In genomic region chr11:19890308-19890707, GRCh38 we compare ENCODE assay signal across 13 cellular contexts.
DNase-seq lines count a peak whose midpoint lies in the region; ATAC-seq, FAIRE-seq and TF ChIP-seq lines count a peak whose summit lies in the region.
"Had no signal": no experiment of that assay in that cellular context is flagged by ENCODE, and none has a peak within 500 bp of the region (broad histone marks: within the 10 kb centered on the region; RNA-seq: fewer than 3 reads in every experiment).

No MANE protein-coding gene starts in this region.

- H3K36me3 Mint-ChIP-seq in activated CD8-positive, alpha-beta T cell treated with anti-CD3 and anti-CD28 coated beads for 36 hours (ENCODE audit: low read depth): no peaks in the 10 kb centered on the region

- TF ChIP-seq CTCF in AG10803 (conservative IDR thresholded peaks at IDR 0.05; ENCODE audit: low read length): no peak
- no peak for TF ChIP-seq CTCF in endothelial cell of umbilical vein (IDR thresholded peaks at IDR 0.05; ENCODE audit: extremely low read depth in 1 of 2, insufficient read depth in 1 of 2, low read depth in 1 of 2, low read length in 2 of 2)
- no peak for TF ChIP-seq CTCF in activated CD8-positive, alpha-beta T cell treated with anti-CD3 and anti-CD28 coated beads for 36 hours (IDR thresholded peaks at IDR 0.05)

- no peaks in the 10 kb centered on the region for H3K27me3 ChIP-seq in endothelial cell of umbilical vein (ENCODE audit: control insufficient read depth in 2 of 2, insufficient read depth in 2 of 2, low read length in 2 of 2)
- H3K27me3 ChIP-seq: esophagus squamous epithelium had no signal

- no peak overlapping the region for H3K9ac ChIP-seq in endothelial cell of umbilical vein (replicated peaks; ENCODE audit: extremely low read depth, insufficient read depth, low read length)

- peaks cover 3% of the 10 kb centered on the region for H3K79me2 ChIP-seq in endothelial cell of umbilical vein (ENCODE audit: control insufficient read depth, insufficient read depth, low read length)

- peak; percentile 18 for FAIRE-seq in endothelial cell of umbilical vein (lab: Jason Lieb, UNC)
- FAIRE-seq: GM18507 had no signal

- H3K4me1 Mint-ChIP-seq in stimulated activated naive CD8-positive, alpha-beta T cell treated with anti-CD3 and anti-CD28 coated beads, Interleukin-15, amount 100 ng/mL, for 72 hours: no peaks in the 10 kb centered on the region
- no peaks in the 10 kb centered on the region for H3K4me1 Mint-ChIP-seq in activated CD8-positive, alpha-beta T cell treated with anti-CD3 and anti-CD28 coated beads for 36 hours (ENCODE audit: low read depth)

- H3K9me3 Mint-ChIP-seq in stimulated activated naive CD8-positive, alpha-beta T cell treated with anti-CD3 and anti-CD28 coated beads, Interleukin-15, amount 100 ng/mL, for 72 hours: no peaks in the 10 kb centered on the region
- no peaks in the 10 kb centered on the region for H3K9me3 Mint-ChIP-seq in activated CD8-positive, alpha-beta T cell treated with anti-CD3 and anti-CD28 coated beads for 36 hours

- CTCF ChIA-PET in endothelial cell of umbilical vein (lab: Charles Lee): interaction anchor here (0.6 to 1.6 kb wide), 4 partner anchors 11 to 490 kb away, joined by 3 to 8 read pairs (median 3); no protein-coding TSS in a partner anchor
- CTCF ChIA-PET in activated CD8-positive, alpha-beta T cell treated with anti-CD3 and anti-CD28 coated beads for 36 hours (lab: Charles Lee): no interaction called here

- H3K4me3 Mint-ChIP-seq in stimulated activated naive CD8-positive, alpha-beta T cell treated with anti-CD3 and anti-CD28 coated beads, Interleukin-15, amount 100 ng/mL, for 72 hours: no peak overlapping the region
- no peak overlapping the region for H3K4me3 Mint-ChIP-seq in activated CD8-positive, alpha-beta T cell treated with anti-CD3 and anti-CD28 coated beads for 36 hours
- H3K4me3 Mint-ChIP-seq: WTC11 had no signal

- no peak overlapping the region for H3K27ac ChIP-seq in endothelial cell of umbilical vein (ENCODE audit: insufficient read depth, low read depth, low read length)
- H3K27ac ChIP-seq: esophagus squamous epithelium had no signal

- peaks cover 3 to 5% of the 10 kb centered on the region in 2 experiments for H3K36me3 ChIP-seq in endothelial cell of umbilical vein (ENCODE audit: control insufficient read depth in 2 of 2, extremely low read depth in 1 of 2, insufficient read depth in 2 of 2, low read length in 2 of 2)
- H3K36me3 ChIP-seq: esophagus squamous epithelium had no signal

- no peak overlapping the region for H3K4me3 ChIP-seq in AG10803 (ENCODE audit: low read length)
- no peak overlapping the region for H3K4me3 ChIP-seq in endothelial cell of umbilical vein (replicated peaks in 1 of 3; ENCODE audit: insufficient read depth in 1 of 3, low read depth in 1 of 3, low read length in 3 of 3)
- H3K4me3 ChIP-seq: esophagus squamous epithelium had no signal

- TF ChIP-seq POLR2A in endothelial cell of umbilical vein (IDR thresholded peaks at IDR 0.05; ENCODE audit: low read depth, low read length): no peak

- no peak for ATAC-seq in stimulated activated naive CD8-positive, alpha-beta T cell treated with anti-CD3 and anti-CD28 coated beads, Interleukin-15, amount 100 ng/mL, for 72 hours
- ATAC-seq in activated CD8-positive, alpha-beta T cell treated with anti-CD3 and anti-CD28 coated beads for 36 hours: no peak
- no peak for ATAC-seq in GM19467 (IDR thresholded peaks at IDR 0.05; ENCODE audit: unreplicated experiment)
- ATAC-seq: WTC11 had no signal

- no peaks in the 10 kb centered on the region for H3K9me3 ChIP-seq in endothelial cell of umbilical vein (replicated peaks; ENCODE audit: control insufficient read depth, insufficient read depth, low read length)
- H3K9me3 ChIP-seq: esophagus squamous epithelium had no signal

- no peak overlapping the region for H3K4me2 ChIP-seq in endothelial cell of umbilical vein (ENCODE audit: insufficient read depth, low read length)

- H4K20me1 ChIP-seq in endothelial cell of umbilical vein (replicated peaks; ENCODE audit: control insufficient read depth, extremely low read depth, insufficient read depth, low read length): no peaks in the 10 kb centered on the region

- H3K27me3 Mint-ChIP-seq in stimulated activated naive CD8-positive, alpha-beta T cell treated with anti-CD3 and anti-CD28 coated beads, Interleukin-15, amount 100 ng/mL, for 72 hours: no peaks in the 10 kb centered on the region
- peaks cover 1% of the 10 kb centered on the region for H3K27me3 Mint-ChIP-seq in activated CD8-positive, alpha-beta T cell treated with anti-CD3 and anti-CD28 coated beads for 36 hours

- H2AFZ ChIP-seq in endothelial cell of umbilical vein (ENCODE audit: low read depth, low read length): no peak overlapping the region

- no peaks in the 10 kb centered on the region for H3K9me1 ChIP-seq in endothelial cell of umbilical vein (replicated peaks; ENCODE audit: control insufficient read depth, extremely low read depth, insufficient read depth, low read length)

- no TSS peak for BruUV-seq in endothelial cell of umbilical vein (replicated peaks; lab: Mats Ljungman, UMichigan)

- dilution Hi-C loops in endothelial cell of umbilical vein (cut with MboI; ENCODE audit: extremely low pct_ligation_motif_present, low sequenced_read_pairs): no loop called here

- H3K27ac Mint-ChIP-seq in stimulated activated naive CD8-positive, alpha-beta T cell treated with anti-CD3 and anti-CD28 coated beads, Interleukin-15, amount 100 ng/mL, for 72 hours: no peak overlapping the region
- H3K27ac Mint-ChIP-seq in activated CD8-positive, alpha-beta T cell treated with anti-CD3 and anti-CD28 coated beads for 36 hours: no peak overlapping the region
- H3K27ac Mint-ChIP-seq: WTC11 had no signal

- H3K4me1 ChIP-seq in endothelial cell of umbilical vein (ENCODE audit: control insufficient read depth, extremely low read depth, insufficient read depth, low read length): peaks cover 7% of the 10 kb centered on the region
- H3K4me1 ChIP-seq: esophagus squamous epithelium had no signal

- intact Hi-C loops in endothelial cell of umbilical vein (cut with micrococcal nuclease): no loop called here
- intact Hi-C loops in activated CD8-positive, alpha-beta T cell treated with anti-CD3 and anti-CD28 coated beads for 36 hours (cut with micrococcal nuclease): no loop called here

- POLR2A ChIA-PET in endothelial cell of umbilical vein (lab: Charles Lee): no interaction called here
- POLR2A ChIA-PET in activated CD8-positive, alpha-beta T cell treated with anti-CD3 and anti-CD28 coated beads for 36 hours (lab: Charles Lee): no interaction called here

- peak; percentile 85 for DNase-seq in AG10803 (ENCODE audit: low read depth)
- peak; percentile 97 for DNase-seq in M059J (ENCODE audit: low read depth)
- peak; percentile 37 for DNase-seq in endothelial cell of umbilical vein (ENCODE audit: low read depth, low spot score)
- DNase-seq in non-pigmented ciliary epithelial cell (ENCODE audit: low read depth): peak; percentile 92
- no peak for DNase-seq in stimulated activated naive CD8-positive, alpha-beta T cell treated with anti-CD3 and anti-CD28 coated beads, Interleukin-15, amount 100 ng/mL, for 72 hours
- no peak for DNase-seq in activated CD8-positive, alpha-beta T cell treated with anti-CD3 and anti-CD28 coated beads for 36 hours
- no peak for DNase-seq in middle frontal gyrus (ENCODE audit: extremely low spot score, low spot score)
- DNase-seq: activated naive CD4-positive, alpha-beta T cell; COR-L47; esophagus squamous epithelium had no signal

TF ChIP-seq in endothelial cell of umbilical vein, 7 proteins besides CTCF, POLR2A, EP300 and RAD21:
- TF ChIP-seq EZH2 (IDR thresholded peaks at IDR 0.05; ENCODE audit: borderline replicate concordance, low read depth, low read length, severe bottlenecking): no peak
- TF ChIP-seq POLR2AphosphoS5 (IDR thresholded peaks at IDR 0.05; ENCODE audit: insufficient read depth, low read depth, low read length): no peak
- no peak for TF ChIP-seq JUN (IDR thresholded peaks at IDR 0.05; ENCODE audit: borderline replicate concordance, insufficient read depth, insufficient read length, low read depth)
- TF ChIP-seq GATA2 (IDR thresholded peaks at IDR 0.05; ENCODE audit: insufficient read depth, insufficient read length, low read depth, low read length): no peak
- no peak for TF ChIP-seq FOS (IDR thresholded peaks at IDR 0.05; ENCODE audit: borderline replicate concordance, insufficient read depth, low read length)
- no peak for TF ChIP-seq MAX (IDR thresholded peaks at IDR 0.05; ENCODE audit: insufficient read depth, insufficient read length)
- TF ChIP-seq MYC (IDR thresholded peaks at IDR 0.05; ENCODE audit: low read depth, low read length): no peak

Comparison
In these comparisons a context has a peak if more than half of its experiments do, and no peak if none do; other contexts are left out.
1. DNase-seq: peak in AG10803 (single experiment), M059J (single experiment), endothelial cell of umbilical vein (single experiment) and non-pigmented ciliary epithelial cell (single experiment); none in stimulated activated naive CD8-positive, alpha-beta T cell treated with anti-CD3 and anti-CD28 coated beads, Interleukin-15, amount 100 ng/mL, for 72 hours (0 of 2), activated CD8-positive, alpha-beta T cell treated with anti-CD3 and anti-CD28 coated beads for 36 hours (single experiment) and middle frontal gyrus (single experiment).